In the genomic region with DNA sequence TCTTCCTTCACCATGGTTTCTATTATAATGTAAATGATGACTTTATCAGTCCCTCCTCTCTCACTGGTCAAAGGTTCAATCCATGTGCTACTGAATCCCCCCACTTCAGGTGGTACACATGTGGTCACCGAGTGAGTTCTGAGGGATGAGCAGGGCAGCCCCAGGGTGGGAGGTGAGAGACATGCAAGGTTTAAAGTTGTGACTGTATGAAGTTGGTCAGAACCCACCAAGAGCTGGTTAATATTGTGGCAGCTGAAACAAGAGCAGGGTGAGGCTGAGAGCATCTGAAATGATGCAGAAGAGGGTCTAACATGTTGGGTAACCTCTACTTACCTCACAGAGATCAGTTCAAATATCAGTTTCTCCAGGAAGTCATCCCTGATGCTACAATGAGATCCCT, we compare ENCODE assay signal across 30 cellular contexts.
A peak's percentile ranks its signal among the peaks of the same experiment; 100 is the strongest.
DNase-seq lines count a peak whose midpoint lies in the region; ATAC-seq lines count a peak whose summit lies in the region.
"Had no signal": no experiment of that assay in that cellular context is flagged by ENCODE, and none has a peak within 500 bp of the region (broad histone marks: within the 10 kb centered on the region; RNA-seq: fewer than 3 reads in every experiment).

No MANE protein-coding gene starts in this region.

- DNase-seq in kidney tubule cell (ENCODE audit: low spot score) (peak; percentile 39), HuH-7.5 (ENCODE audit: low spot score) (no peak)
- no peak for DNase-seq in activated naive CD4-positive, alpha-beta T cell treated with anti-CD3 and anti-CD28 coated beads, Interleukin-2, amount 50 U/mL, for 72 hours (ENCODE audit: low spot score in 2 of 2)
- no peak for DNase-seq in activated CD4-positive, alpha-beta T cell treated with anti-CD3 and anti-CD28 coated beads, Interleukin-2, amount 10 ng/mL, durations not matched to agents 24 days and 14 days
- DNase-seq: activated CD4-positive, alpha-beta T cell treated with anti-CD3 and anti-CD28 coated beads, Interleukin-2, amount 50 U/mL, for 1 hour; BE2C; COR-L47; DMS79; GF-D8; HFFc6; NCI-H1105; NCI-H2029 treated with DMSO at 0.1 percent for 48 hours; NCI-H2227 treated with DMSO at 0.1 percent for 48 hours; NCI-H774; right cardiac atrium; Right ventricle myocardium superior; spleen; stimulated activated CD4-positive, alpha-beta T cell treated with anti-CD3 and anti-CD28 coated beads, Interleukin-2, amount 100 ng/mL, for 48 hours; T-helper 9 cell; WERI-Rb-1 had no signal

- H3K36me3 Mint-ChIP-seq in activated naive CD4-positive, alpha-beta T cell treated with anti-CD3 and anti-CD28 coated beads, Interleukin-2, amount 50 U/mL, for 72 hours: no peaks in the 10 kb centered on the region
- H3K36me3 Mint-ChIP-seq in activated CD4-positive, alpha-beta T cell treated with anti-CD3 and anti-CD28 coated beads, Interleukin-2, amount 10 ng/mL, durations not matched to agents 24 days and 14 days (ENCODE audit: low read depth): no peaks in the 10 kb centered on the region
- H3K36me3 Mint-ChIP-seq: natural killer cell treated with Interleukin-12 subunit alpha and Interleukin-12 subunit beta and Interleukin-15 and Interleukin-18, amount 100 ng/mL, for 72 hours; stimulated activated memory B cell treated with anti-CD40 and anti-IgM and Interleukin-4, amounts not matched to agents 10 μg/mL and 1 μg/mL and 100 μg/mL, for 72 hours had no signal

- H3K27me3 Mint-ChIP-seq in activated CD4-positive, alpha-beta T cell treated with anti-CD3 and anti-CD28 coated beads, Interleukin-2, amount 10 ng/mL, durations not matched to agents 24 days and 14 days: no peaks in the 10 kb centered on the region
- H3K27me3 Mint-ChIP-seq: activated naive CD8-positive, alpha-beta T cell; dendritic cell treated with granulocyte-macrophage colony-stimulating factor and Interleukin-4, amounts not matched to agents 40 ng/mL and 50 ng/mL, for 4 days; IgD-negative memory B cell; natural killer cell treated with Interleukin-12 subunit alpha and Interleukin-12 subunit beta and Interleukin-15 and Interleukin-18, amount 100 ng/mL, for 72 hours; stimulated activated memory B cell treated with anti-CD40 and anti-IgM and Interleukin-4, amounts not matched to agents 10 μg/mL and 1 μg/mL and 100 μg/mL, for 72 hours had no signal

- no peaks in the 10 kb centered on the region for H3K4me1 Mint-ChIP-seq in activated CD4-positive, alpha-beta T cell treated with anti-CD3 and anti-CD28 coated beads, Interleukin-2, amount 10 ng/mL, durations not matched to agents 24 days and 14 days
- H3K4me1 Mint-ChIP-seq: stimulated activated memory B cell treated with anti-CD40 and anti-IgM and Interleukin-4, amounts not matched to agents 10 μg/mL and 1 μg/mL and 100 μg/mL, for 72 hours had no signal

- no peak overlapping the region for H3K4me3 Mint-ChIP-seq in activated CD4-positive, alpha-beta T cell treated with anti-CD3 and anti-CD28 coated beads, Interleukin-2, amount 10 ng/mL, durations not matched to agents 24 days and 14 days
- H3K4me3 Mint-ChIP-seq: activated naive CD8-positive, alpha-beta T cell; dendritic cell treated with granulocyte-macrophage colony-stimulating factor and Interleukin-4, amounts not matched to agents 40 ng/mL and 50 ng/mL, for 4 days; HFFc6; IgD-negative memory B cell; natural killer cell treated with Interleukin-12 subunit alpha and Interleukin-12 subunit beta and Interleukin-15 and Interleukin-18, amount 100 ng/mL, for 72 hours; stimulated activated memory B cell treated with anti-CD40 and anti-IgM and Interleukin-4, amounts not matched to agents 10 μg/mL and 1 μg/mL and 100 μg/mL, for 72 hours had no signal

- intact Hi-C loops in activated CD4-positive, alpha-beta T cell treated with anti-CD3 and anti-CD28 coated beads, Interleukin-2, amount 10 ng/mL, durations not matched to agents 24 days and 14 days (cut with micrococcal nuclease): no loop called here

- ATAC-seq in GM18508 (IDR thresholded peaks at IDR 0.05; ENCODE audit: insufficient read depth, unreplicated experiment): peak; percentile 46
- ATAC-seq in GM19452 (IDR thresholded peaks at IDR 0.05; ENCODE audit: unreplicated experiment): peak; percentile 42
- peak; percentile 57 for ATAC-seq in HG03432 (IDR thresholded peaks at IDR 0.05; ENCODE audit: unreplicated experiment)
- no peak for ATAC-seq in activated naive CD4-positive, alpha-beta T cell treated with anti-CD3 and anti-CD28 coated beads, Interleukin-2, amount 50 U/mL, for 72 hours
- ATAC-seq in HG03565 (IDR thresholded peaks at IDR 0.05; ENCODE audit: unreplicated experiment): no peak
- ATAC-seq: gastroesophageal sphincter; natural killer cell treated with Interleukin-12 subunit alpha and Interleukin-12 subunit beta and Interleukin-15 and Interleukin-18, amount 100 ng/mL, for 72 hours; right cardiac atrium; stimulated activated memory B cell treated with anti-CD40 and anti-IgM and Interleukin-4, amounts not matched to agents 10 μg/mL and 1 μg/mL and 100 μg/mL, for 72 hours had no signal

- H3K27ac Mint-ChIP-seq in activated naive CD4-positive, alpha-beta T cell treated with anti-CD3 and anti-CD28 coated beads, Interleukin-2, amount 50 U/mL, for 72 hours: peak overlapping the region in 1 of 2 donors; percentile 17
- no peak overlapping the region for H3K27ac Mint-ChIP-seq in activated CD4-positive, alpha-beta T cell treated with anti-CD3 and anti-CD28 coated beads, Interleukin-2, amount 10 ng/mL, durations not matched to agents 24 days and 14 days
- H3K27ac Mint-ChIP-seq: activated naive CD8-positive, alpha-beta T cell; dendritic cell treated with granulocyte-macrophage colony-stimulating factor and Interleukin-4, amounts not matched to agents 40 ng/mL and 50 ng/mL, for 4 days; HFFc6; IgD-negative memory B cell; natural killer cell treated with Interleukin-12 subunit alpha and Interleukin-12 subunit beta and Interleukin-15 and Interleukin-18, amount 100 ng/mL, for 72 hours; stimulated activated memory B cell treated with anti-CD40 and anti-IgM and Interleukin-4, amounts not matched to agents 10 μg/mL and 1 μg/mL and 100 μg/mL, for 72 hours had no signal

- H3K9me3 Mint-ChIP-seq in activated naive CD4-positive, alpha-beta T cell treated with anti-CD3 and anti-CD28 coated beads, Interleukin-2, amount 50 U/mL, for 72 hours: peaks cover 0 to 6% of the 10 kb centered on the region in 2 donors
- peaks cover 6% of the 10 kb centered on the region for H3K9me3 Mint-ChIP-seq in activated CD4-positive, alpha-beta T cell treated with anti-CD3 and anti-CD28 coated beads, Interleukin-2, amount 10 ng/mL, durations not matched to agents 24 days and 14 days
- H3K9me3 Mint-ChIP-seq: dendritic cell treated with granulocyte-macrophage colony-stimulating factor and Interleukin-4, amounts not matched to agents 40 ng/mL and 50 ng/mL, for 4 days; stimulated activated memory B cell treated with anti-CD40 and anti-IgM and Interleukin-4, amounts not matched to agents 10 μg/mL and 1 μg/mL and 100 μg/mL, for 72 hours had no signal

Comparison
In these comparisons a context has a peak if more than half of its experiments do, and no peak if none do; other contexts are left out.
1. ATAC-seq: peak in GM18508 (single experiment), GM19452 (single experiment) and HG03432 (single experiment); none in activated naive CD4-positive, alpha-beta T cell treated with anti-CD3 and anti-CD28 coated beads, Interleukin-2, amount 50 U/mL, for 72 hours (0 of 2) and HG03565 (single experiment).